Comparison of ENCODE assay signal across 1 cellular context in the genomic region with DNA sequence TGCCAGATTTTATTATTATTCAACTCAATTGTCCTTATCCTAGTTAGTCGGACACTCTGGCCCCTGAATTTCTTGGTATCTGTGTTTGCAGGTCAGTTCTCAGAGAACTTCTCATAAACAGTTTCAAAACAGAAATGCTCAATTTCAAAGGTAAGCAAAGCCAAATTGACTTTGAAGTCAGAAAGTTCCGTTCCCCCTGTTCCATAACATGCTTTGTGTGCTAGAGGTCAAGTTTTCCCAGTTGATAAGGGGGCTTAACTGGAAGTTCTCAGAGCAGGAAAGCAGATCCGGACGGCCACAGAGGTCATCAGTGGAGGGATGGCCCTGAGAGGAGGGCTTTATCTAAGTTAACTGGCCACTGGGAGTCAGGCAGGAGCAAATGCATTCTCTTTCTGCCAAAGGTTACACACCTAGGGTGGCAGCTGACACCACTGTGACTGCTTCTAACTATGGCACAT.
A peak's percentile ranks its signal among the peaks of the same experiment; 100 is the strongest.
TF ChIP-seq lines count a peak whose summit lies in the region.

No MANE protein-coding gene starts in this region.

TF ChIP-seq in HepG2, 621 proteins besides CTCF, POLR2A, EP300 and RAD21 (continued from another document):
- TF ChIP-seq, protein P1, sequence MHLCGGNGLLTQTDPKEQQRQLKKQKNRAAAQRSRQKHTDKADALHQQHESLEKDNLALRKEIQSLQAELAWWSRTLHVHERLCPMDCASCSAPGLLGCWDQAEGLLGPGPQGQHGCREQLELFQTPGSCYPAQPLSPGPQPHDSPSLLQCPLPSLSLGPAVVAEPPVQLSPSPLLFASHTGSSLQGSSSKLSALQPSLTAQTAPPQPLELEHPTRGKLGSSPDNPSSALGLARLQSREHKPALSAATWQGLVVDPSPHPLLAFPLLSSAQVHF (CRISPR knock-in tag; IDR thresholded peaks at IDR 0.05), result no peak
- TF ChIP-seq ZNF598 (CRISPR knock-in tag; IDR thresholded peaks at IDR 0.05; ENCODE audit: borderline replicate concordance), result no peak
- TF ChIP-seq, protein P2, sequence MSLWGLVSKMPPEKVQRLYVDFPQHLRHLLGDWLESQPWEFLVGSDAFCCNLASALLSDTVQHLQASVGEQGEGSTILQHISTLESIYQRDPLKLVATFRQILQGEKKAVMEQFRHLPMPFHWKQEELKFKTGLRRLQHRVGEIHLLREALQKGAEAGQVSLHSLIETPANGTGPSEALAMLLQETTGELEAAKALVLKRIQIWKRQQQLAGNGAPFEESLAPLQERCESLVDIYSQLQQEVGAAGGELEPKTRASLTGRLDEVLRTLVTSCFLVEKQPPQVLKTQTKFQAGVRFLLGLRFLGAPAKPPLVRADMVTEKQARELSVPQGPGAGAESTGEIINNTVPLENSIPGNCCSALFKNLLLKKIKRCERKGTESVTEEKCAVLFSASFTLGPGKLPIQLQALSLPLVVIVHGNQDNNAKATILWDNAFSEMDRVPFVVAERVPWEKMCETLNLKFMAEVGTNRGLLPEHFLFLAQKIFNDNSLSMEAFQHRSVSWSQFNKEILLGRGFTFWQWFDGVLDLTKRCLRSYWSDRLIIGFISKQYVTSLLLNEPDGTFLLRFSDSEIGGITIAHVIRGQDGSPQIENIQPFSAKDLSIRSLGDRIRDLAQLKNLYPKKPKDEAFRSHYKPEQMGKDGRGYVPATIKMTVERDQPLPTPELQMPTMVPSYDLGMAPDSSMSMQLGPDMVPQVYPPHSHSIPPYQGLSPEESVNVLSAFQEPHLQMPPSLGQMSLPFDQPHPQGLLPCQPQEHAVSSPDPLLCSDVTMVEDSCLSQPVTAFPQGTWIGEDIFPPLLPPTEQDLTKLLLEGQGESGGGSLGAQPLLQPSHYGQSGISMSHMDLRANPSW (CRISPR knock-in tag; IDR thresholded peaks at IDR 0.05; ENCODE audit: borderline replicate concordance), result no peak
- TF ChIP-seq, protein P3, sequence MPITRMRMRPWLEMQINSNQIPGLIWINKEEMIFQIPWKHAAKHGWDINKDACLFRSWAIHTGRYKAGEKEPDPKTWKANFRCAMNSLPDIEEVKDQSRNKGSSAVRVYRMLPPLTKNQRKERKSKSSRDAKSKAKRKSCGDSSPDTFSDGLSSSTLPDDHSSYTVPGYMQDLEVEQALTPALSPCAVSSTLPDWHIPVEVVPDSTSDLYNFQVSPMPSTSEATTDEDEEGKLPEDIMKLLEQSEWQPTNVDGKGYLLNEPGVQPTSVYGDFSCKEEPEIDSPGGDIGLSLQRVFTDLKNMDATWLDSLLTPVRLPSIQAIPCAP (CRISPR knock-in tag; IDR thresholded peaks at IDR 0.05; ENCODE audit: low read depth), result no peak
- TF ChIP-seq MYNN (CRISPR knock-in tag; IDR thresholded peaks at IDR 0.05; ENCODE audit: low read depth), result no peak
- no peak for TF ChIP-seq NONO (IDR thresholded peaks at IDR 0.05)
- no peak; the same call in 1 of the 2 replicates for TF ChIP-seq NONO (CRISPR knock-in tag; conservative IDR thresholded peaks at IDR 0.05)
- TF ChIP-seq, protein P4, sequence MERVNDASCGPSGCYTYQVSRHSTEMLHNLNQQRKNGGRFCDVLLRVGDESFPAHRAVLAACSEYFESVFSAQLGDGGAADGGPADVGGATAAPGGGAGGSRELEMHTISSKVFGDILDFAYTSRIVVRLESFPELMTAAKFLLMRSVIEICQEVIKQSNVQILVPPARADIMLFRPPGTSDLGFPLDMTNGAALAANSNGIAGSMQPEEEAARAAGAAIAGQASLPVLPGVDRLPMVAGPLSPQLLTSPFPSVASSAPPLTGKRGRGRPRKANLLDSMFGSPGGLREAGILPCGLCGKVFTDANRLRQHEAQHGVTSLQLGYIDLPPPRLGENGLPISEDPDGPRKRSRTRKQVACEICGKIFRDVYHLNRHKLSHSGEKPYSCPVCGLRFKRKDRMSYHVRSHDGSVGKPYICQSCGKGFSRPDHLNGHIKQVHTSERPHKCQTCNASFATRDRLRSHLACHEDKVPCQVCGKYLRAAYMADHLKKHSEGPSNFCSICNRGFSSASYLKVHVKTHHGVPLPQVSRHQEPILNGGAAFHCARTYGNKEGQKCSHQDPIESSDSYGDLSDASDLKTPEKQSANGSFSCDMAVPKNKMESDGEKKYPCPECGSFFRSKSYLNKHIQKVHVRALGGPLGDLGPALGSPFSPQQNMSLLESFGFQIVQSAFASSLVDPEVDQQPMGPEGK (CRISPR knock-in tag; IDR thresholded peaks at IDR 0.05), result peak; percentile 81
- TF ChIP-seq, protein P5, sequence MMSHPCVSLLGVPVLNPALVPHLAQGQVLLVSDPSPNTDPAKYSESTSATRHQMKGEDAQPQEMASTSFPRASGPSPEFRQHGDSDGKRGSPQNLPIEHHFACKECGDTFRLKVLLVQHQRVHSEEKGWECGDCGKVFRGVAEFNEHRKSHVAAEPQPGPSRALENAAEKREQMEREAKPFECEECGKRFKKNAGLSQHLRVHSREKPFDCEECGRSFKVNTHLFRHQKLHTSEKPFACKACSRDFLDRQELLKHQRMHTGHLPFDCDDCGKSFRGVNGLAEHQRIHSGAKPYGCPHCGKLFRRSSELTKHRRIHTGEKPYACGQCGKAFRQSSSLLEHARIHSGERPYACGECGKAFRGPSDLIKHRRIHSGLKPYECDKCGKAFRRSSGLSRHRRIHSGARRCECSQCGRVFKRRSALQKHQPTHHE (CRISPR knock-in tag; IDR thresholded peaks at IDR 0.05; ENCODE audit: borderline replicate concordance), result peak; percentile 56; the same call in 1 of the 2 replicates
- no peak for TF ChIP-seq JUND (CRISPR knock-in tag; IDR thresholded peaks at IDR 0.05)
- TF ChIP-seq, protein P6, sequence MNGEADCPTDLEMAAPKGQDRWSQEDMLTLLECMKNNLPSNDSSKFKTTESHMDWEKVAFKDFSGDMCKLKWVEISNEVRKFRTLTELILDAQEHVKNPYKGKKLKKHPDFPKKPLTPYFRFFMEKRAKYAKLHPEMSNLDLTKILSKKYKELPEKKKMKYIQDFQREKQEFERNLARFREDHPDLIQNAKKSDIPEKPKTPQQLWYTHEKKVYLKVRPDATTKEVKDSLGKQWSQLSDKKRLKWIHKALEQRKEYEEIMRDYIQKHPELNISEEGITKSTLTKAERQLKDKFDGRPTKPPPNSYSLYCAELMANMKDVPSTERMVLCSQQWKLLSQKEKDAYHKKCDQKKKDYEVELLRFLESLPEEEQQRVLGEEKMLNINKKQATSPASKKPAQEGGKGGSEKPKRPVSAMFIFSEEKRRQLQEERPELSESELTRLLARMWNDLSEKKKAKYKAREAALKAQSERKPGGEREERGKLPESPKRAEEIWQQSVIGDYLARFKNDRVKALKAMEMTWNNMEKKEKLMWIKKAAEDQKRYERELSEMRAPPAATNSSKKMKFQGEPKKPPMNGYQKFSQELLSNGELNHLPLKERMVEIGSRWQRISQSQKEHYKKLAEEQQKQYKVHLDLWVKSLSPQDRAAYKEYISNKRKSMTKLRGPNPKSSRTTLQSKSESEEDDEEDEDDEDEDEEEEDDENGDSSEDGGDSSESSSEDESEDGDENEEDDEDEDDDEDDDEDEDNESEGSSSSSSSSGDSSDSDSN (CRISPR knock-in tag; IDR thresholded peaks at IDR 0.05), result peak; percentile 28; the same call in 1 of the 2 replicates
- no peak for TF ChIP-seq ZNF782 (CRISPR knock-in tag; IDR thresholded peaks at IDR 0.05; ENCODE audit: borderline replicate concordance)
- TF ChIP-seq ZNF329 (CRISPR knock-in tag; IDR thresholded peaks at IDR 0.05; ENCODE audit: low read depth), result no peak
- TF ChIP-seq ZNF251 (CRISPR knock-in tag; IDR thresholded peaks at IDR 0.05), result no peak
- TF ChIP-seq ZNF850 (CRISPR knock-in tag; conservative IDR thresholded peaks at IDR 0.05), result no peak
- no peak for TF ChIP-seq NFIB (CRISPR knock-in tag; IDR thresholded peaks at IDR 0.05; ENCODE audit: borderline replicate concordance)
- peak; percentile 61 for TF ChIP-seq XRCC5 (optimal IDR thresholded peaks at IDR 0.05; ENCODE audit: low read length)
- TF ChIP-seq ELF3 (CRISPR knock-in tag; IDR thresholded peaks at IDR 0.05), result peak; percentile 71; the same call in 1 of the 2 replicates
- TF ChIP-seq ZNF670 (CRISPR knock-in tag; IDR thresholded peaks at IDR 0.05; ENCODE audit: borderline replicate concordance), result no peak
- TF ChIP-seq ZNF335 (CRISPR knock-in tag; IDR thresholded peaks at IDR 0.05), result no peak
- 0 out of 4 replicates have a peak, but pooled peaks of 1 of the 2 experiments have one; percentile 42 for TF ChIP-seq KLF16 (CRISPR knock-in tag; IDR thresholded peaks at IDR 0.05)
- TF ChIP-seq, protein P7, sequence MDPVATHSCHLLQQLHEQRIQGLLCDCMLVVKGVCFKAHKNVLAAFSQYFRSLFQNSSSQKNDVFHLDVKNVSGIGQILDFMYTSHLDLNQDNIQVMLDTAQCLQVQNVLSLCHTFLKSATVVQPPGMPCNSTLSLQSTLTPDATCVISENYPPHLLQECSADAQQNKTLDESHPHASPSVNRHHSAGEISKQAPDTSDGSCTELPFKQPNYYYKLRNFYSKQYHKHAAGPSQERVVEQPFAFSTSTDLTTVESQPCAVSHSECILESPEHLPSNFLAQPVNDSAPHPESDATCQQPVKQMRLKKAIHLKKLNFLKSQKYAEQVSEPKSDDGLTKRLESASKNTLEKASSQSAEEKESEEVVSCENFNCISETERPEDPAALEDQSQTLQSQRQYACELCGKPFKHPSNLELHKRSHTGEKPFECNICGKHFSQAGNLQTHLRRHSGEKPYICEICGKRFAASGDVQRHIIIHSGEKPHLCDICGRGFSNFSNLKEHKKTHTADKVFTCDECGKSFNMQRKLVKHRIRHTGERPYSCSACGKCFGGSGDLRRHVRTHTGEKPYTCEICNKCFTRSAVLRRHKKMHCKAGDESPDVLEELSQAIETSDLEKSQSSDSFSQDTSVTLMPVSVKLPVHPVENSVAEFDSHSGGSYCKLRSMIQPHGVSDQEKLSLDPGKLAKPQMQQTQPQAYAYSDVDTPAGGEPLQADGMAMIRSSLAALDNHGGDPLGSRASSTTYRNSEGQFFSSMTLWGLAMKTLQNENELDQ (CRISPR knock-in tag; IDR thresholded peaks at IDR 0.05; ENCODE audit: borderline replicate concordance), result no peak
- TF ChIP-seq, protein P8, sequence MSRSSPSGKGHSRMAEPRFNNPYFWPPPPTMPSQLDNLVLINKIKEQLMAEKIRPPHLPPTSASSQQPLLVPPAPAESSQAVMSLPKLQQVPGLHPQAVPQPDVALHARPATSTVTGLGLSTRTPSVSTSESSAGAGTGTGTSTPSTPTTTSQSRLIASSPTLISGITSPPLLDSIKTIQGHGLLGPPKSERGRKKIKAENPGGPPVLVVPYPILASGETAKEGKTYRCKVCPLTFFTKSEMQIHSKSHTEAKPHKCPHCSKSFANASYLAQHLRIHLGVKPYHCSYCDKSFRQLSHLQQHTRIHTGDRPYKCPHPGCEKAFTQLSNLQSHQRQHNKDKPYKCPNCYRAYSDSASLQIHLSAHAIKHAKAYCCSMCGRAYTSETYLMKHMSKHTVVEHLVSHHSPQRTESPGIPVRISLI (CRISPR knock-in tag; IDR thresholded peaks at IDR 0.05; ENCODE audit: borderline replicate concordance), result 0 out of 2 replicates have a peak, but pooled peaks have one; percentile 22
- peak; percentile 98 for TF ChIP-seq RARA (CRISPR knock-in tag; IDR thresholded peaks at IDR 0.05)
- TF ChIP-seq GLI4 (CRISPR knock-in tag; IDR thresholded peaks at IDR 0.05; ENCODE audit: borderline replicate concordance), result no peak
- TF ChIP-seq KMT2B (CRISPR knock-in tag; IDR thresholded peaks at IDR 0.05), result 0 out of 2 replicates have a peak, but pooled peaks have one; percentile 46
- TF ChIP-seq, protein P9, sequence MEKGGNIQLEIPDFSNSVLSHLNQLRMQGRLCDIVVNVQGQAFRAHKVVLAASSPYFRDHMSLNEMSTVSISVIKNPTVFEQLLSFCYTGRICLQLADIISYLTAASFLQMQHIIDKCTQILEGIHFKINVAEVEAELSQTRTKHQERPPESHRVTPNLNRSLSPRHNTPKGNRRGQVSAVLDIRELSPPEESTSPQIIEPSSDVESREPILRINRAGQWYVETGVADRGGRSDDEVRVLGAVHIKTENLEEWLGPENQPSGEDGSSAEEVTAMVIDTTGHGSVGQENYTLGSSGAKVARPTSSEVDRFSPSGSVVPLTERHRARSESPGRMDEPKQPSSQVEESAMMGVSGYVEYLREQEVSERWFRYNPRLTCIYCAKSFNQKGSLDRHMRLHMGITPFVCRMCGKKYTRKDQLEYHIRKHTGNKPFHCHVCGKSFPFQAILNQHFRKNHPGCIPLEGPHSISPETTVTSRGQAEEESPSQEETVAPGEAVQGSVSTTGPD (CRISPR knock-in tag; IDR thresholded peaks at IDR 0.05), result no peak
- TF ChIP-seq SMARCC2 (IDR thresholded peaks at IDR 0.05), result no peak
- TF ChIP-seq, protein P10, sequence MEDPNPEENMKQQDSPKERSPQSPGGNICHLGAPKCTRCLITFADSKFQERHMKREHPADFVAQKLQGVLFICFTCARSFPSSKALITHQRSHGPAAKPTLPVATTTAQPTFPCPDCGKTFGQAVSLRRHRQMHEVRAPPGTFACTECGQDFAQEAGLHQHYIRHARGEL (CRISPR knock-in tag; IDR thresholded peaks at IDR 0.05), result no peak
- TF ChIP-seq ZNF430 (CRISPR knock-in tag; IDR thresholded peaks at IDR 0.05), result peak; percentile 72; the same call in 1 of the 2 replicates
- TF ChIP-seq RAD51 (IDR thresholded peaks at IDR 0.05; ENCODE audit: borderline replicate concordance), result no peak
